15 cellular contexts compared by ENCODE assay signal in the genomic region with DNA sequence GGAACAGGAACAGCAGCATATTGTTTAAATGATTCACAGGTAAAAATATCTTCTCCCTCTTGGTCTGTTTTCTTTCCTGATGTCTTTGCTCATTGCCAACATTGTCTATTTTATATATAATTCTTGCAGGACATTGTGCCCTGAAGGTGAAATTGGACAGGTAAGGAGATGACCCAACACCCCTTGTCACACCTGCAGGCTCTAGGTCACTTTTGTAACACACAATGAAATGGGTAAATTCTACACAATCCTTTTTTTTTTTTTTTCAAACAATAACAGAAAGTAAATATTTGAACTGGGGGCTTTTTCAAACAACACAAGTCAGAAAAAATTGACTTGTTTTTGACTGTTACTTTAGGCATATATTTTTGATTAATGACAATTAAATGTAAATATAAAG.
DNase-seq lines count a peak whose midpoint lies in the region; ATAC-seq, FAIRE-seq and TF ChIP-seq lines count a peak whose summit lies in the region.
"Had no signal": no experiment of that assay in that cellular context is flagged by ENCODE, and none has a peak within 500 bp of the region (broad histone marks: within the 10 kb centered on the region; RNA-seq: fewer than 3 reads in every experiment).

No MANE protein-coding gene starts in this region.

- DNase-seq in DMS53 treated with DMSO at 0.1 percent for 48 hours (lab: John Stamatoyannopoulos, UW; ENCODE audit: unreplicated experiment) (peak; percentile 33), NCI-H748 (lab: John Stamatoyannopoulos, UW; ENCODE audit: unreplicated experiment) (peak; percentile 51), epithelial cell of esophagus (ENCODE audit: low read depth) (peak; percentile 19), urothelium cell line (ENCODE audit: low spot score) (no peak), KBM-7 (no peak)
- DNase-seq: AML-193; CD4-positive, alpha-beta memory T cell; GOT3; H7; HFFc6 had no signal

- no peak for FAIRE-seq in urothelium cell line (lab: Jason Lieb, UNC)
- FAIRE-seq: A549, G401.6, GM12891 had no signal

- TF ChIP-seq CTCF in epithelial cell of esophagus (IDR thresholded peaks at IDR 0.05; ENCODE audit: insufficient read depth, low read depth, low read length, missing control alignments): no peak

- H3K4me3 ChIP-seq in epithelial cell of esophagus (ENCODE audit: low read length): no peak overlapping the region
- H3K4me3 ChIP-seq: A549 had no signal

- no peak for ATAC-seq in HG02981 (IDR thresholded peaks at IDR 0.05; ENCODE audit: unreplicated experiment)
- ATAC-seq: A549, HCT116 had no signal

- in situ Hi-C loops in KBM-7 (cut with MboI; ENCODE audit: low pct_unique_long_range_greater_than_20kb, low sequenced_read_pairs): no loop called here

Comparison
In these comparisons a context has a peak if more than half of its experiments do, and no peak if none do; other contexts are left out.
1. DNase-seq: peak in DMS53 treated with DMSO at 0.1 percent for 48 hours (single experiment), NCI-H748 (single experiment) and epithelial cell of esophagus (single experiment); none in urothelium cell line (single experiment) and KBM-7 (single experiment).